In genomic region chr4:25870081-25870480, GRCh38 we compare ENCODE assay signal across 17 cellular contexts. TPM values are rescaled to one million over a fixed set of nuclear protein-coding genes. Genes with fewer than 3 reads are reported as not detected.
A peak's percentile ranks its signal among the peaks of the same experiment; 100 is the strongest.
DNase-seq lines count a peak whose midpoint lies in the region; ATAC-seq and TF ChIP-seq lines count a peak whose summit lies in the region.
"Had no signal": no experiment of that assay in that cellular context is flagged by ENCODE, and none has a peak within 500 bp of the region (broad histone marks: within the 10 kb centered on the region; RNA-seq: fewer than 3 reads in every experiment).

No MANE protein-coding gene starts in this region.

- peaks cover 12% of the 10 kb centered on the region for H3K36me3 Mint-ChIP-seq in memory B cell
- H3K36me3 Mint-ChIP-seq in mesothelial cell of epicardium = no peaks in the 10 kb centered on the region
- no peaks in the 10 kb centered on the region for H3K36me3 Mint-ChIP-seq in activated CD4-positive, alpha-beta memory T cell treated with anti-CD3 and anti-CD28 coated beads for 36 hours

- H3K27ac Mint-ChIP-seq in memory B cell (peak overlapping the region; percentile 100), mesothelial cell of epicardium (no peak overlapping the region)
- no peak overlapping the region for H3K27ac Mint-ChIP-seq in activated CD4-positive, alpha-beta memory T cell treated with anti-CD3 and anti-CD28 coated beads for 36 hours
- H3K27ac Mint-ChIP-seq: activated T-cell treated with anti-CD3 and anti-CD28 coated beads, Interleukin-2, amount 50 U/mL, for 24 hours; H9 had no signal

- in situ Hi-C loops in brain microvascular endothelial cell (cut with HindIII; ENCODE audit: low pct_ligation_motif_present, low sequenced_read_pairs) = no loop called here

- H3K4me3 ChIP-seq in brain microvascular endothelial cell (ENCODE audit: low read depth, low read length) = no peak overlapping the region
- H3K4me3 ChIP-seq: adrenal gland had no signal

- H3K27me3 ChIP-seq in brain microvascular endothelial cell (replicated peaks) = no peaks in the 10 kb centered on the region
- H3K27me3 ChIP-seq: adrenal gland had no signal

- H3K9me3 Mint-ChIP-seq in memory B cell (peaks cover 4% of the 10 kb centered on the region), mesothelial cell of epicardium (no peaks in the 10 kb centered on the region)
- no peaks in the 10 kb centered on the region for H3K9me3 Mint-ChIP-seq in activated CD4-positive, alpha-beta memory T cell treated with anti-CD3 and anti-CD28 coated beads for 36 hours
- H3K9me3 Mint-ChIP-seq: activated T-cell treated with anti-CD3 and anti-CD28 coated beads, Interleukin-2, amount 50 U/mL, for 24 hours; H9 had no signal

- intact Hi-C loops in cardiac septum (cut with DNase I) = no loop called here
- intact Hi-C loops in activated CD4-positive, alpha-beta memory T cell treated with anti-CD3 and anti-CD28 coated beads for 36 hours (cut with micrococcal nuclease) = no loop called here

- H3K4me1 Mint-ChIP-seq in memory B cell (peaks cover 72% of the 10 kb centered on the region), mesothelial cell of epicardium (peaks cover 13% of the 10 kb centered on the region)
- no peaks in the 10 kb centered on the region for H3K4me1 Mint-ChIP-seq in activated CD4-positive, alpha-beta memory T cell treated with anti-CD3 and anti-CD28 coated beads for 36 hours (ENCODE audit: low read depth)

- no peaks in the 10 kb centered on the region for H3K36me3 ChIP-seq in brain microvascular endothelial cell (replicated peaks)
- H3K36me3 ChIP-seq: adrenal gland had no signal

- ATAC-seq in GM18870 (IDR thresholded peaks at IDR 0.05; ENCODE audit: unreplicated experiment) (peak; percentile 40), GM21529 (IDR thresholded peaks at IDR 0.05; ENCODE audit: unreplicated experiment) (peak; percentile 54), HG03066 (IDR thresholded peaks at IDR 0.05; ENCODE audit: low read depth, unreplicated experiment) (peak; percentile 39), memory B cell (ENCODE audit: low read depth) (no peak)
- ATAC-seq: Panc1 had no signal

- H3K4me3 Mint-ChIP-seq in memory B cell = peak overlapping the region; percentile 43
- H3K4me3 Mint-ChIP-seq in mesothelial cell of epicardium = no peak overlapping the region
- H3K4me3 Mint-ChIP-seq in activated CD4-positive, alpha-beta memory T cell treated with anti-CD3 and anti-CD28 coated beads for 36 hours = no peak overlapping the region
- H3K4me3 Mint-ChIP-seq: activated T-cell treated with anti-CD3 and anti-CD28 coated beads, Interleukin-2, amount 50 U/mL, for 24 hours; H9 had no signal

- TF ChIP-seq CTCF in brain microvascular endothelial cell (IDR thresholded peaks at IDR 0.05; ENCODE audit: low read depth, low read length, missing control alignments) (no peak), mesothelial cell of epicardium (IDR thresholded peaks at IDR 0.05; ENCODE audit: unreplicated experiment) (no peak)

- H3K27ac ChIP-seq in brain microvascular endothelial cell = no peak overlapping the region
- H3K27ac ChIP-seq: adrenal gland had no signal

- H3K27me3 Mint-ChIP-seq in memory B cell (no peaks in the 10 kb centered on the region), mesothelial cell of epicardium (ENCODE audit: low read depth) (peaks cover 10% of the 10 kb centered on the region)
- H3K27me3 Mint-ChIP-seq in activated CD4-positive, alpha-beta memory T cell treated with anti-CD3 and anti-CD28 coated beads for 36 hours = no peaks in the 10 kb centered on the region
- H3K27me3 Mint-ChIP-seq: activated T-cell treated with anti-CD3 and anti-CD28 coated beads, Interleukin-2, amount 50 U/mL, for 24 hours had no signal

- POLR2A ChIA-PET in activated CD4-positive, alpha-beta memory T cell treated with anti-CD3 and anti-CD28 coated beads for 36 hours (lab: Charles Lee) = no interaction called here

- CTCF ChIA-PET in activated CD4-positive, alpha-beta memory T cell treated with anti-CD3 and anti-CD28 coated beads for 36 hours (lab: Charles Lee) = no interaction called here

- no peak for DNase-seq in memory B cell (ENCODE audit: low spot score in 2 of 2)
- DNase-seq in cardiac septum (ENCODE audit: low spot score) = no peak
- no peak for DNase-seq in brain microvascular endothelial cell
- DNase-seq in mesothelial cell of epicardium (ENCODE audit: low spot score in 2 of 2, unreplicated experiment in 2 of 2) = no peak
- DNase-seq in activated CD4-positive, alpha-beta memory T cell treated with anti-CD3 and anti-CD28 coated beads for 36 hours = no peak
- DNase-seq: activated T-cell treated with anti-CD3 and anti-CD28 coated beads, Interleukin-2, amount 50 U/mL, for 24 hours; adrenal gland; DND-41; H9; KBM-7; midbrain; NCI-H1436; nucleus accumbens had no signal

RNA-seq across cellular contexts. Expression of gene SEL1L3, which starts 7.3 kb away (rescaled TPM):
- total RNA-seq in cardiac septum = 3.3 TPM
- 13.8 to 14.4 TPM (median 14.3 TPM) in 3 replicates for total RNA-seq in mesothelial cell of epicardium
- total RNA-seq in activated CD4-positive, alpha-beta memory T cell treated with anti-CD3 and anti-CD28 coated beads for 36 hours = 10 to 100 TPM; 67.1 to 67.7 TPM

RNA-seq across cellular contexts. Expression of gene SMIM20, which starts 43.9 kb away (rescaled TPM):
- total RNA-seq in cardiac septum (34.7 TPM), mesothelial cell of epicardium (29.7 to 31.5 TPM (median 30.0 TPM) in 3 replicates)
- 10 to 100 TPM; 26.0 to 28.0 TPM for total RNA-seq in activated CD4-positive, alpha-beta memory T cell treated with anti-CD3 and anti-CD28 coated beads for 36 hours
